ENCODE assay signal across 17 cellular contexts in genomic region chr11:68017858-68018729, GRCh38. TPM values are rescaled to one million over a fixed set of nuclear protein-coding genes. Genes with fewer than 3 reads are reported as not detected.
DNase-seq lines count a peak whose midpoint lies in the region; FAIRE-seq and TF ChIP-seq lines count a peak whose summit lies in the region.
"Had no signal": no experiment of that assay in that cellular context is flagged by ENCODE, and none has a peak within 500 bp of the region (broad histone marks: within the 10 kb centered on the region; RNA-seq: fewer than 3 reads in every experiment).

No MANE protein-coding gene starts in this region.

- H3K23me2 ChIP-seq in H1 (ENCODE audit: low read depth, low read length), result no peaks in the 10 kb centered on the region

- H2BK12ac ChIP-seq in H1 (ENCODE audit: low read depth, low read length) (0 out of 2 replicates have a peak overlapping the region, but pooled peaks have one; percentile 39), neuronal stem cell (ENCODE audit: low read length) (peak overlapping the region; percentile 93)

- no peak overlapping the region for H3K23ac ChIP-seq in H1 (ENCODE audit: insufficient read length)
- H3K23ac ChIP-seq in neuronal stem cell (ENCODE audit: low read depth, low read length, poor library complexity), result peak overlapping the region; percentile 17

- peak overlapping the region; percentile 68; the same call in 1 of the 2 replicates for H4K8ac ChIP-seq in H1 (ENCODE audit: extremely low read depth, insufficient read depth, low read length)
- H4K8ac ChIP-seq in neuronal stem cell (ENCODE audit: low read depth, low read length), result no peak overlapping the region

- H2BK15ac ChIP-seq in H1 (ENCODE audit: low read length) (peak overlapping the region; percentile 92; the same call in 1 of the 2 replicates), neuronal stem cell (ENCODE audit: low read length) (peak overlapping the region; percentile 67)

- H3K27me3 Mint-ChIP-seq in Calu3 (ENCODE audit: unreplicated experiment), result no peaks in the 10 kb centered on the region
- H3K27me3 Mint-ChIP-seq: CD4-positive, alpha-beta memory T cell had no signal

- H3K36me3 Mint-ChIP-seq in Calu3 (ENCODE audit: insufficient read depth, unreplicated experiment), result peaks cover 76% of the 10 kb centered on the region
- H3K36me3 Mint-ChIP-seq: CD4-positive, alpha-beta memory T cell had no signal

- no peak overlapping the region for H3K4me3 ChIP-seq in PC-9
- H3K4me3 ChIP-seq in H1 (ENCODE audit: extremely low read depth in 1 of 4, insufficient read depth in 2 of 4, low read depth in 3 of 4, low read length in 4 of 4), result no peak overlapping the region
- no peak overlapping the region for H3K4me3 ChIP-seq in neuronal stem cell (ENCODE audit: low read length in 2 of 2)
- H3K4me3 ChIP-seq in smooth muscle cell, result no peak overlapping the region
- H3K4me3 ChIP-seq in osteoblast (ENCODE audit: insufficient read depth, low read length), result no peak overlapping the region
- H3K4me3 ChIP-seq: GM23338, SK-N-MC had no signal

- peaks cover 70% of the 10 kb centered on the region for H3K4me1 Mint-ChIP-seq in Calu3 (ENCODE audit: low read depth, unreplicated experiment)
- H3K4me1 Mint-ChIP-seq: CD4-positive, alpha-beta memory T cell had no signal

- H4K5ac ChIP-seq in H1 (ENCODE audit: insufficient read length, low read depth, low read length), result no peak overlapping the region

- H3K14ac ChIP-seq in H1 (ENCODE audit: insufficient read length), result no peak overlapping the region
- H3K14ac ChIP-seq in neuronal stem cell (ENCODE audit: low read length), result peak overlapping the region; percentile 84

- no peak overlapping the region for H2BK20ac ChIP-seq in H1 (ENCODE audit: low read length)

- H3K4me1 ChIP-seq in PC-9 (replicated peaks; ENCODE audit: insufficient read depth) (peaks cover 68% of the 10 kb centered on the region), H1 (replicated peaks in 1 of 4; ENCODE audit: control insufficient read depth in 3 of 4, insufficient read depth in 4 of 4, low read length in 3 of 4) (peaks cover 0 to 12% (median 4%) of the 10 kb centered on the region in 4 experiments; a peak in 4 of 7 replicates), neuronal stem cell (ENCODE audit: control insufficient read depth in 2 of 2, insufficient read depth in 1 of 2, low read depth in 1 of 2, low read length in 2 of 2) (peaks cover 12 to 46% of the 10 kb centered on the region in 2 donors), smooth muscle cell (ENCODE audit: low read depth) (peaks cover 3% of the 10 kb centered on the region), osteoblast (ENCODE audit: insufficient read depth, low read length) (peaks cover 22% of the 10 kb centered on the region)

- H3K9me3 Mint-ChIP-seq in Calu3 (ENCODE audit: low read depth, unreplicated experiment), result no peaks in the 10 kb centered on the region
- H3K9me3 Mint-ChIP-seq: CD4-positive, alpha-beta memory T cell; GM23338 had no signal

- H3K27me3 ChIP-seq in PC-9 (ENCODE audit: insufficient read depth, low read depth) (no peaks in the 10 kb centered on the region), H1 (replicated peaks in 1 of 4; ENCODE audit: control insufficient read depth in 3 of 4, extremely low read depth in 1 of 4, insufficient read depth in 3 of 4, low read length in 3 of 4) (no peaks in the 10 kb centered on the region), neuronal stem cell (ENCODE audit: control insufficient read depth in 3 of 3, insufficient read depth in 3 of 3, low read depth in 1 of 3, low read length in 3 of 3) (no peaks in the 10 kb centered on the region), smooth muscle cell (ENCODE audit: low read depth) (no peaks in the 10 kb centered on the region), osteoblast (ENCODE audit: insufficient read depth, low read length) (no peaks in the 10 kb centered on the region)

- BruUV-seq in Calu3 (replicated peaks; lab: Mats Ljungman, UMichigan), result no TSS peak
- no TSS peak for BruUV-seq in PC-9 (replicated peaks; lab: Mats Ljungman, UMichigan)

- WGBS in H1 (ENCODE audit: extremely low coverage in 1 of 2, insufficient coverage in 1 of 2, insufficient read length in 1 of 2, insufficient replicate concordance in 2 of 2, low coverage in 1 of 2, low lambda C conversion rate in 2 of 2, missing lambda C conversion rate in 1 of 2), 2 experiments, result 92% methylated on average over 25 of the region's 27 CpGs; no CpG with 5 or more reads in 1 of the 2 experiments
- WGBS in neuronal stem cell (ENCODE audit: extremely low coverage in 2 of 2, insufficient read length in 2 of 2, insufficient replicate concordance in 1 of 2), 2 donors, result no CpG with 5 or more reads among the region's 27 CpGs
- 88% methylated on average over 27 of the region's 27 CpGs for WGBS in smooth muscle cell (ENCODE audit: low lambda C conversion rate)

- H4K20me1 ChIP-seq in PC-9 (ENCODE audit: insufficient read depth) (no peaks in the 10 kb centered on the region), H1 (replicated peaks in 1 of 2; ENCODE audit: control insufficient read depth in 1 of 2, insufficient read depth in 2 of 2, low read length in 2 of 2) (no peaks in the 10 kb centered on the region), smooth muscle cell (ENCODE audit: low read depth) (no peaks in the 10 kb centered on the region), osteoblast (ENCODE audit: insufficient read depth, low read length) (no peaks in the 10 kb centered on the region)

- H3K36me3 ChIP-seq in PC-9 (ENCODE audit: low read depth), result no peaks in the 10 kb centered on the region
- no peaks in the 10 kb centered on the region for H3K36me3 ChIP-seq in H1 (ENCODE audit: control insufficient read depth in 2 of 4, insufficient read depth in 4 of 4, low read length in 3 of 4)
- H3K36me3 ChIP-seq in neuronal stem cell (replicated peaks in 1 of 2; ENCODE audit: control insufficient read depth in 2 of 2, insufficient read depth in 2 of 2, low read length in 2 of 2), result no peaks in the 10 kb centered on the region
- H3K36me3 ChIP-seq in smooth muscle cell (ENCODE audit: low read depth), result no peaks in the 10 kb centered on the region
- peaks cover 12% of the 10 kb centered on the region for H3K36me3 ChIP-seq in osteoblast (ENCODE audit: insufficient read depth, low read length)

- peak overlapping the region; percentile 25 for H3K27ac Mint-ChIP-seq in Calu3 (ENCODE audit: unreplicated experiment)
- H3K27ac Mint-ChIP-seq: GM23338 had no signal

- no peak for DNase-seq in Calu3
- DNase-seq in PC-9, result no peak
- DNase-seq in H1 (ENCODE audit: low read depth in 1 of 2, low spot score in 2 of 2), result no peak
- DNase-seq in neuronal stem cell (ENCODE audit: low spot score), result no peak
- DNase-seq in mesenteric fat pad (ENCODE audit: low spot score), result no peak
- DNase-seq in smooth muscle cell (lab: John Stamatoyannopoulos, UW; ENCODE audit: unreplicated experiment), result no peak
- no peak for DNase-seq in osteoblast (ENCODE audit: insufficient read length, low spot score, missing footprints)
- no peak for DNase-seq in NCI-H2227 treated with DMSO at 0.1 percent for 48 hours (lab: John Stamatoyannopoulos, UW)
- DNase-seq: AML-193; CD4-positive, alpha-beta memory T cell; GF-D8; NCI-H1417; NCI-H2029; NCI-H2171 treated with DMSO at 0.1 percent for 48 hours; NCI-H510A treated with DMSO at 0.1 percent for 48 hours had no signal

- CTCF ChIA-PET in Calu3 (lab: Charles Lee) (no interaction called here), PC-9 (lab: Charles Lee) (no interaction called here), H1 (lab: Charles Lee; ENCODE audit: partially characterized antibody) (interaction anchor here (1.1 to 4.2 kb wide), 2 partner anchors 9 kb away, joined by 4 to 40 read pairs; partner anchors contain the start of gene ALDH3B1)

- H3F3A ChIP-seq in PC-9 (ENCODE audit: insufficient read depth, low read depth) (peaks cover 38% of the 10 kb centered on the region), smooth muscle cell (ENCODE audit: low read depth) (no peaks in the 10 kb centered on the region)

- TF ChIP-seq POLR2A in H1 (IDR thresholded peaks at IDR 0.05; ENCODE audit: control extremely low read depth in 1 of 2, low read depth in 2 of 2, low read length in 2 of 2), result no peak

- H3K4ac ChIP-seq in H1 (replicated peaks; ENCODE audit: insufficient read length, low read depth, low read length) (no peak overlapping the region), neuronal stem cell (ENCODE audit: low read length) (peak overlapping the region; percentile 84)

- H2AK5ac ChIP-seq in H1 (ENCODE audit: low read depth, low read length) (no peak overlapping the region), neuronal stem cell (ENCODE audit: low read depth, low read length) (peak overlapping the region; percentile 86)

- H4K91ac ChIP-seq in H1 (replicated peaks; ENCODE audit: insufficient read length, low read length), result no peak overlapping the region
- H4K91ac ChIP-seq in neuronal stem cell (ENCODE audit: low read depth, low read length, poor library complexity), result peak overlapping the region; percentile 58

- no peaks in the 10 kb centered on the region for H3K9me3 ChIP-seq in PC-9 (ENCODE audit: insufficient read depth, low read depth)
- H3K9me3 ChIP-seq in H1 (ENCODE audit: insufficient read depth in 2 of 2, low read depth in 1 of 2, low read length in 1 of 2), result no peaks in the 10 kb centered on the region
- H3K9me3 ChIP-seq in neuronal stem cell (replicated peaks in 1 of 2; ENCODE audit: control insufficient read depth in 2 of 2, insufficient read depth in 1 of 2, low read depth in 1 of 2, low read length in 2 of 2), result no peaks in the 10 kb centered on the region
- no peaks in the 10 kb centered on the region for H3K9me3 ChIP-seq in smooth muscle cell (replicated peaks; ENCODE audit: low read depth)
- H3K9me3 ChIP-seq in osteoblast (ENCODE audit: low read depth, low read length), result no peaks in the 10 kb centered on the region

- H3K4me2 ChIP-seq in PC-9 (0 out of 2 replicates have a peak overlapping the region, but pooled peaks have one; percentile 37), H1 (ENCODE audit: insufficient read depth in 1 of 2, low read depth in 2 of 2, low read length in 2 of 2) (no peak overlapping the region), neuronal stem cell (ENCODE audit: insufficient read depth, low read length, poor library complexity, severe bottlenecking) (no peak overlapping the region), smooth muscle cell (no peak overlapping the region), osteoblast (ENCODE audit: insufficient read depth, low read length) (no peak overlapping the region)
- H3K4me2 ChIP-seq: GM23338 had no signal

- H3K79me2 ChIP-seq in PC-9 (ENCODE audit: low read depth), result 0 out of 2 replicates have a peak, but pooled peaks cover 7% of the 10 kb centered on the region
- H3K79me2 ChIP-seq in H1 (ENCODE audit: control insufficient read depth in 1 of 2, insufficient read depth in 2 of 2, low read length in 2 of 2), result no peaks in the 10 kb centered on the region
- no peaks in the 10 kb centered on the region for H3K79me2 ChIP-seq in smooth muscle cell (ENCODE audit: low read depth)
- peaks cover 10% of the 10 kb centered on the region for H3K79me2 ChIP-seq in osteoblast (ENCODE audit: insufficient read depth, low read length)

- no peak overlapping the region for H3K9ac ChIP-seq in H1 (replicated peaks in 1 of 4; ENCODE audit: extremely low read depth in 1 of 4, low read depth in 3 of 4, low read length in 3 of 4)
- H3K9ac ChIP-seq in neuronal stem cell (ENCODE audit: low read depth, low read length, poor library complexity), result peak overlapping the region; percentile 56
- no peak overlapping the region for H3K9ac ChIP-seq in smooth muscle cell (ENCODE audit: low read depth)

- no peak overlapping the region for H2BK5ac ChIP-seq in H1 (ENCODE audit: low read depth, low read length)
- peak overlapping the region; percentile 21 for H2BK5ac ChIP-seq in neuronal stem cell (ENCODE audit: low read length)

- H2BK120ac ChIP-seq in H1 (replicated peaks; ENCODE audit: low read depth, low read length) (no peak overlapping the region), neuronal stem cell (ENCODE audit: low read depth, low read length) (no peak overlapping the region)

- TF ChIP-seq EP300 in H1 (IDR thresholded peaks at IDR 0.05; ENCODE audit: borderline replicate concordance in 1 of 2, low read depth in 2 of 2, low read length in 2 of 2), result no peak

- H2AFZ ChIP-seq in PC-9 (no peak overlapping the region), H1 (ENCODE audit: low read length) (no peak overlapping the region), neuronal stem cell (ENCODE audit: low read length) (no peak overlapping the region), smooth muscle cell (ENCODE audit: low read depth) (no peak overlapping the region), osteoblast (ENCODE audit: low read length) (no peak overlapping the region)
- H2AFZ ChIP-seq: GM23338 had no signal

- no peaks in the 10 kb centered on the region for H3K79me1 ChIP-seq in H1 (ENCODE audit: low read depth, low read length)
- peaks cover 2% of the 10 kb centered on the region for H3K79me1 ChIP-seq in neuronal stem cell (ENCODE audit: low read depth, low read length)

- H3K18ac ChIP-seq in H1 (ENCODE audit: extremely low read depth, low read length) (no peak overlapping the region), neuronal stem cell (ENCODE audit: low read length) (peak overlapping the region; percentile 84)

- FAIRE-seq in H1 (lab: Jason Lieb, UNC), result no peak

- H3K56ac ChIP-seq in H1 (replicated peaks; ENCODE audit: insufficient read length, low read depth, low read length), result no peak overlapping the region

- H3K27ac ChIP-seq in PC-9, result peak overlapping the region; percentile 30; the same call in 1 of the 2 replicates
- no peak overlapping the region for H3K27ac ChIP-seq in H1 (ENCODE audit: low read depth, low read length)
- H3K27ac ChIP-seq in neuronal stem cell (replicated peaks; ENCODE audit: low read length), result no peak overlapping the region
- H3K27ac ChIP-seq in smooth muscle cell (ENCODE audit: low read depth), result no peak overlapping the region
- H3K27ac ChIP-seq in osteoblast (ENCODE audit: low read depth, low read length), result no peak overlapping the region
- H3K27ac ChIP-seq: SK-N-MC had no signal

- peak overlapping the region; percentile 51 for H3K4me3 Mint-ChIP-seq in Calu3 (ENCODE audit: low read depth, unreplicated experiment)
- H3K4me3 Mint-ChIP-seq: CD4-positive, alpha-beta memory T cell; GM23338 had no signal

- TF ChIP-seq CTCF in Calu3 (IDR thresholded peaks at IDR 0.05; ENCODE audit: unreplicated experiment), result no peak
- TF ChIP-seq CTCF in PC-9 (conservative IDR thresholded peaks at IDR 0.05), result no peak
- no peak for TF ChIP-seq CTCF in H1 (IDR thresholded peaks at IDR 0.05; ENCODE audit: control extremely low read depth in 1 of 3, insufficient read depth in 1 of 3, low read depth in 1 of 3, low read length in 3 of 3)
- TF ChIP-seq CTCF in smooth muscle cell (IDR thresholded peaks at IDR 0.05; ENCODE audit: borderline replicate concordance, insufficient read depth, poor library complexity, severe bottlenecking), result no peak
- TF ChIP-seq CTCF in osteoblast (IDR thresholded peaks at IDR 0.05; ENCODE audit: extremely low read depth, low read depth, low read length), result no peak

- no peaks in the 10 kb centered on the region for H3K9me2 ChIP-seq in PC-9 (ENCODE audit: insufficient read depth)

- TF ChIP-seq RAD21 in H1 (IDR thresholded peaks at IDR 0.05 in 1 of 2, conservative IDR thresholded peaks at IDR 0.05 in 1 of 2; ENCODE audit: low read depth in 2 of 2, low read length in 2 of 2), result no peak

- POLR2A ChIA-PET in PC-9 (lab: Charles Lee; ENCODE audit: unreplicated experiment) (interaction anchor here (0.6 kb wide), 1 partner anchor 8 kb away, joined by 3 read pairs; the partner anchor contains the start of gene ALDH3B1), H1 (lab: Charles Lee; ENCODE audit: partially characterized antibody) (interaction anchor here (1.6 kb wide), 1 partner anchor 21 kb away, joined by 4 read pairs; no protein-coding TSS in a partner anchor)

- intact Hi-C loops in Calu3 (cut with micrococcal nuclease; ENCODE audit: unreplicated experiment) (no loop called here), PC-9 (cut with micrococcal nuclease; ENCODE audit: unreplicated experiment) (loop anchor here (10.0 kb wide), 1 partner anchor 173 kb away; no protein-coding TSS in a partner anchor)

RNA-seq across cellular contexts. Expression of gene ALDH3B1, which starts 8.0 kb away (rescaled TPM):
- total RNA-seq in Calu3 (2022) (41.6 and 68.2 TPM in 2 replicates), PC-9 (2021) (98.1 and 104 TPM in 2 replicates), mesenteric fat pad (14.6 TPM), smooth muscle cell (6.9 and 9.9 TPM in 2 replicates), osteoblast (59.5 and 63.0 TPM in 2 replicates)
- total RNA-seq in H1 (2021; fragmentation: NEBNext Ultra II Directional; extraction: Animal tissue kit (Norgen Biotek cat#: 25700)), result 0.27 and 0.32 TPM in 2 replicates
- polyA plus RNA-seq in H1 (2011; rRNA removed) (0.47 TPM in 2 replicates), smooth muscle cell (8.8 and 9.1 TPM in 2 replicates)
- 0.50 TPM for polyA plus RNA-seq in H1 (2011; cell fraction: cytosol; rRNA removed)
- 0.53 TPM for polyA plus RNA-seq in H1 (2011; cell fraction: nucleus; rRNA removed)
- 0.62 to 1.1 TPM (median 0.75 TPM) in 4 replicates for polyA plus RNA-seq in H1 (2012, experiment 1 of 2)
- 0.26 TPM for polyA plus RNA-seq in H1 (2012, experiment 2 of 2)
- 0.18 TPM for polyA plus RNA-seq in H1 (2013, experiment 1 of 2)
- polyA plus RNA-seq in H1 (2013, experiment 2 of 2), result 0.26 TPM
- polyA minus RNA-seq in H1 (2011; rRNA and poly(A)+ RNA removed), result 0.16 and 0.34 TPM in 2 replicates
- 0.88 TPM for polyA minus RNA-seq in H1 (2011; cell fraction: cytosol; rRNA and poly(A)+ RNA removed)
- polyA minus RNA-seq in H1 (2011; cell fraction: nucleus; rRNA and poly(A)+ RNA removed), result 0.50 TPM
- 0.25 TPM for polyA plus RNA-seq in neuronal stem cell (2013, experiment 1 of 2)
- 0.22 TPM for polyA plus RNA-seq in neuronal stem cell (2013, experiment 2 of 2)
- total RNA-seq: GM23338 had no signal
- polyA plus RNA-seq: CD4-positive, alpha-beta memory T cell had no signal

RNA-seq across cellular contexts. Expression of gene NDUFS8, which starts 12.4 kb away (rescaled TPM):
- total RNA-seq in Calu3 (2022) (163 and 166 TPM in 2 replicates), PC-9 (2021) (270 and 275 TPM in 2 replicates), mesenteric fat pad (134 TPM), smooth muscle cell (115 and 165 TPM in 2 replicates), osteoblast (60.7 and 73.1 TPM in 2 replicates)
- total RNA-seq in H1 (2021; fragmentation: NEBNext Ultra II Directional; extraction: Animal tissue kit (Norgen Biotek cat#: 25700)), result 182 and 199 TPM in 2 replicates
- polyA plus RNA-seq in H1 (2011; rRNA removed) (291 and 406 TPM in 2 replicates), smooth muscle cell (302 and 314 TPM in 2 replicates)
- 222 TPM for polyA plus RNA-seq in H1 (2011; cell fraction: cytosol; rRNA removed)
- polyA plus RNA-seq in H1 (2011; cell fraction: nucleus; rRNA removed), result 253 TPM
- polyA plus RNA-seq in H1 (2012, experiment 1 of 2), result 92.1 to 255 TPM (median 248 TPM) in 4 replicates
- 348 TPM for polyA plus RNA-seq in H1 (2012, experiment 2 of 2)
- polyA plus RNA-seq in H1 (2013, experiment 1 of 2), result 130 TPM
- polyA plus RNA-seq in H1 (2013, experiment 2 of 2), result 128 TPM
- 69.8 and 77.8 TPM in 2 replicates for polyA minus RNA-seq in H1 (2011; rRNA and poly(A)+ RNA removed)
- 133 TPM for polyA minus RNA-seq in H1 (2011; cell fraction: cytosol; rRNA and poly(A)+ RNA removed)
- 92.8 TPM for polyA minus RNA-seq in H1 (2011; cell fraction: nucleus; rRNA and poly(A)+ RNA removed)
- 144 TPM for polyA plus RNA-seq in neuronal stem cell (2013, experiment 1 of 2)
- polyA plus RNA-seq in neuronal stem cell (2013, experiment 2 of 2), result 148 TPM

RNA-seq across cellular contexts. Expression of gene UNC93B1, which starts 14.2 kb away (rescaled TPM):
- total RNA-seq in Calu3 (2022) (71.2 and 92.6 TPM in 2 replicates), PC-9 (2021) (75.5 and 94.4 TPM in 2 replicates), mesenteric fat pad (42.0 TPM), smooth muscle cell (17.5 and 18.3 TPM in 2 replicates), osteoblast (36.5 and 39.8 TPM in 2 replicates)
- total RNA-seq in H1 (2021; fragmentation: NEBNext Ultra II Directional; extraction: Animal tissue kit (Norgen Biotek cat#: 25700)), result 18.9 and 19.2 TPM in 2 replicates
- polyA plus RNA-seq in H1 (2011; rRNA removed) (34.3 and 40.8 TPM in 2 replicates), smooth muscle cell (25.1 and 33.4 TPM in 2 replicates)
- polyA plus RNA-seq in H1 (2011; cell fraction: cytosol; rRNA removed), result 24.6 TPM
- polyA plus RNA-seq in H1 (2011; cell fraction: nucleus; rRNA removed), result 53.5 TPM
- 8.7 to 20.4 TPM (median 17.7 TPM) in 4 replicates for polyA plus RNA-seq in H1 (2012, experiment 1 of 2)
- polyA plus RNA-seq in H1 (2012, experiment 2 of 2), result 16.4 TPM
- polyA plus RNA-seq in H1 (2013, experiment 1 of 2), result 22.0 TPM
- 22.4 TPM for polyA plus RNA-seq in H1 (2013, experiment 2 of 2)
- polyA minus RNA-seq in H1 (2011; rRNA and poly(A)+ RNA removed), result 20.6 and 26.5 TPM in 2 replicates
- 14.0 TPM for polyA minus RNA-seq in H1 (2011; cell fraction: cytosol; rRNA and poly(A)+ RNA removed)
- polyA minus RNA-seq in H1 (2011; cell fraction: nucleus; rRNA and poly(A)+ RNA removed), result 24.7 TPM
- polyA plus RNA-seq in neuronal stem cell (2013, experiment 1 of 2), result 4.9 TPM
- polyA plus RNA-seq in neuronal stem cell (2013, experiment 2 of 2), result 4.6 TPM

RNA-seq across cellular contexts. Expression of gene TCIRG1, which starts 20.7 kb away (rescaled TPM):
- 42.1 and 49.7 TPM in 2 replicates for total RNA-seq in Calu3 (2022)
- total RNA-seq in PC-9 (2021), result 125 and 175 TPM in 2 replicates
- 25.3 and 25.7 TPM in 2 replicates for total RNA-seq in H1 (2021; fragmentation: NEBNext Ultra II Directional; extraction: Animal tissue kit (Norgen Biotek cat#: 25700))
- polyA plus RNA-seq in H1 (2011; rRNA removed), result 39.6 and 50.2 TPM in 2 replicates
- 35.8 TPM for polyA plus RNA-seq in H1 (2011; cell fraction: cytosol; rRNA removed)
- polyA plus RNA-seq in H1 (2011; cell fraction: nucleus; rRNA removed), result 287 TPM
- 12.7 to 29.5 TPM (median 24.4 TPM) in 4 replicates for polyA plus RNA-seq in H1 (2012, experiment 1 of 2)
- 16.1 TPM for polyA plus RNA-seq in H1 (2012, experiment 2 of 2)
- 25.3 TPM for polyA plus RNA-seq in H1 (2013, experiment 1 of 2)
- 21.2 TPM for polyA plus RNA-seq in H1 (2013, experiment 2 of 2)
- 10.0 and 11.3 TPM in 2 replicates for polyA minus RNA-seq in H1 (2011; rRNA and poly(A)+ RNA removed)
- polyA minus RNA-seq in H1 (2011; cell fraction: cytosol; rRNA and poly(A)+ RNA removed), result 15.0 TPM
- polyA minus RNA-seq in H1 (2011; cell fraction: nucleus; rRNA and poly(A)+ RNA removed), result 43.9 TPM
- polyA plus RNA-seq in neuronal stem cell (2013, experiment 1 of 2), result 5.7 TPM
- polyA plus RNA-seq in neuronal stem cell (2013, experiment 2 of 2), result 4.8 TPM
- 112 TPM for total RNA-seq in mesenteric fat pad
- 37.2 and 39.7 TPM in 2 replicates for total RNA-seq in smooth muscle cell
- 59.0 and 76.4 TPM in 2 replicates for polyA plus RNA-seq in smooth muscle cell
- total RNA-seq in osteoblast, result 85.4 and 87.5 TPM in 2 replicates
